ENCODE assay signal across 8 cellular contexts in genomic region chr4:153759407-153760226, GRCh38. TPM values are rescaled to one million over a fixed set of nuclear protein-coding genes. Genes with fewer than 3 reads are reported as not detected.
DNase-seq lines count a peak whose midpoint lies in the region; ATAC-seq and TF ChIP-seq lines count a peak whose summit lies in the region.

Gene RNF175, minus strand, starts transcription at chr4:153760024. Its CDS starts 162 bp downstream, at chr4:153759862.

- ATAC-seq in psoas muscle (peak in 1 of 4 donors; percentile 30), GM18861 (IDR thresholded peaks at IDR 0.05; ENCODE audit: unreplicated experiment) (no peak), HG03457 (IDR thresholded peaks at IDR 0.05; ENCODE audit: unreplicated experiment) (no peak), HG02885 (IDR thresholded peaks at IDR 0.05; ENCODE audit: poor library complexity, unreplicated experiment) (no peak)

- TF ChIP-seq CTCF in psoas muscle (IDR thresholded peaks at IDR 0.05), result no peak

- no peak within 1 kb of the TSS for H3K27ac ChIP-seq in psoas muscle

- CTCF ChIA-PET in HEK293T (lab: Yijun Ruan, JAX), result no interaction called here

- DNase-seq in HEK293T (ENCODE audit: extremely low spot score) (no peak), head of caudate nucleus (peak in 38 of 42 donors; percentile 17 to 77 (median 43)), psoas muscle (peak; percentile 25 to 49), HT-29 (ENCODE audit: low spot score) (no peak)
- DNase-seq in activated T-cell treated with anti-CD3 and anti-CD28 coated beads, Interleukin-2, amount 50 U/mL, for 48 hours, result peak; percentile 27 to 44

- H3K4me1 ChIP-seq in psoas muscle, result no peaks in the 10 kb centered on the region

- no peaks in the 10 kb centered on the region for H3K9me3 ChIP-seq in psoas muscle

- H3K27me3 ChIP-seq in psoas muscle (ENCODE audit: insufficient read depth in 3 of 3, low read length in 2 of 3), result peaks cover 0 to 36% (median 9%) of the 10 kb centered on the region in 3 donors

- POLR2A ChIA-PET in HEK293T (lab: Yijun Ruan, JAX), result no interaction called here

- 5 to 6% (median 5%) methylated on average over 49 to 74 of the region's 74 CpGs for WGBS in psoas muscle, 3 donors

- peak within 1 kb of the TSS; percentile 67 for H3K4me3 ChIP-seq in psoas muscle

- H3K36me3 ChIP-seq in psoas muscle (ENCODE audit: insufficient read depth in 1 of 2, low read depth in 1 of 2), result no peaks in the 10 kb centered on the region

- intact Hi-C loops in head of caudate nucleus (cut with DNase I), result loop anchor here (10.0 kb wide), 2 partner anchors 125 to 415 kb away; partner anchors contain the start of gene MND1
- intact Hi-C loops in psoas muscle (cut with DNase I), result no loop called here

TF ChIP-seq in HEK293T, 16 proteins besides CTCF, POLR2A, EP300 and RAD21:
- TF ChIP-seq L3MBTL2 (conservative IDR thresholded peaks at IDR 0.05), result peak; percentile 61
- no peak for TF ChIP-seq SP1 (IDR thresholded peaks at IDR 0.05)

RNA-seq across cellular contexts. Expression of gene RNF175, which starts in this region (rescaled TPM):
- not detected for total RNA-seq in psoas muscle
- under 1 TPM in 2 of 3 donors, not detected in 1; 0.05 to 0.07 TPM for polyA plus RNA-seq in psoas muscle
- total RNA-seq in HT-29 (2014; rRNA removed; shearing (Covaris generic)), result not detected in 2 replicates

Comparison
In these comparisons a context has a peak if more than half of its experiments do, and no peak if none do; other contexts are left out.
1. Peak in DNase-seq and H3K4me3 ChIP-seq in psoas muscle; RNA of the gene not detected or under 1 TPM.
2. DNase-seq: peak in activated T-cell treated with anti-CD3 and anti-CD28 coated beads, Interleukin-2, amount 50 U/mL, for 48 hours (2 of 2) and head of caudate nucleus (38 of 42); none in HEK293T (single experiment) and HT-29 (single experiment).